In the genomic region with DNA sequence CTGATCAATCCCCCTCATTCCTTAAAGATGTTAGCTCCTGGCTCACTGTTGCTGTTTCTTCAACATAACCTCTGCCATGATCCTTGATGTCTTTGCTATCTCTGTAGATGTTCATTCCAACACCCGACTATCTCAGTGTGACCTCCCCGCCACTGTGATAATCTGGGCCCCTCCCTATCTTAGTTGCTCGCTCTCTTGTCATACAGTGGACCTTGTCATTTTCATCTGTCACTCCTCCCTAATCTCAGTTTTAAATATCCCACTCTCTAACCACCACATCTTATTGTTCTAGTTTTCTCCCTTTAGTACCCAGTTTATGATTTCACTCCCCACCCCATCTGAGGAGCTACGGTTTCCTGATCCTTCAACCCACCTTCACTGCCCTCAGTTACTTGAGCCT, we compare ENCODE assay signal across 18 cellular contexts.
A peak's percentile ranks its signal among the peaks of the same experiment; 100 is the strongest.
DNase-seq lines count a peak whose midpoint lies in the region; ATAC-seq and TF ChIP-seq lines count a peak whose summit lies in the region.
"Had no signal": no experiment of that assay in that cellular context is flagged by ENCODE, and none has a peak within 500 bp of the region (broad histone marks: within the 10 kb centered on the region; RNA-seq: fewer than 3 reads in every experiment).

No MANE protein-coding gene starts in this region.

- in situ Hi-C loops in GM23248 (cut with MboI), result no loop called here

- H3K27ac ChIP-seq in right atrium auricular region (peak overlapping the region; percentile 23 to 49), SK-N-MC (0 out of 2 replicates have a peak overlapping the region, but pooled peaks have one; percentile 17), foreskin keratinocyte (peak overlapping the region; percentile 77), psoas muscle (peak overlapping the region; percentile 58), GM23248 (no peak overlapping the region)

- H3K36me3 ChIP-seq in right atrium auricular region (no peaks in the 10 kb centered on the region), SK-N-MC (ENCODE audit: insufficient read depth, low read length) (peaks cover 52% of the 10 kb centered on the region), psoas muscle (ENCODE audit: insufficient read depth in 1 of 2, low read depth in 1 of 2) (no peaks in the 10 kb centered on the region), GM23248 (ENCODE audit: low read depth) (no peaks in the 10 kb centered on the region)
- H3K36me3 ChIP-seq: HAP-1 had no signal

- no peaks in the 10 kb centered on the region for H4K20me1 ChIP-seq in GM23248 (ENCODE audit: insufficient read depth)

- H3K4me3 ChIP-seq in right atrium auricular region, result no peak overlapping the region
- no peak overlapping the region for H3K4me3 ChIP-seq in SK-N-MC
- H3K4me3 ChIP-seq in psoas muscle, result no peak overlapping the region
- H3K4me3 ChIP-seq in GM23248, result no peak overlapping the region
- H3K4me3 ChIP-seq: HAP-1 had no signal

- intact Hi-C loops in left ventricle myocardium superior (cut with micrococcal nuclease) (no loop called here), psoas muscle (cut with DNase I) (no loop called here)

- no peaks in the 10 kb centered on the region for H3F3A ChIP-seq in GM23248 (ENCODE audit: insufficient read depth)

- no peaks in the 10 kb centered on the region for H3K79me2 ChIP-seq in GM23248 (ENCODE audit: insufficient read depth)

- ATAC-seq in left ventricle myocardium superior (no peak), foreskin keratinocyte (no peak), psoas muscle (no peak), GM21381 (IDR thresholded peaks at IDR 0.05; ENCODE audit: unreplicated experiment) (no peak)

- WGBS in psoas muscle, 3 donors, result 82 to 97% (median 96%) methylated on average over 4 of the region's 4 CpGs
- WGBS in GM23248 (ENCODE audit: low coverage in 1 of 2, low lambda C conversion rate in 2 of 2, missing lambda C conversion rate in 2 of 2), 2 experiments, result 61 to 74% methylated on average over 4 of the region's 4 CpGs

- H3K9ac ChIP-seq in SK-N-MC (ENCODE audit: insufficient read length) (no peak overlapping the region), GM23248 (no peak overlapping the region)

- H3K4me1 ChIP-seq in right atrium auricular region (peaks cover 0 to 18% of the 10 kb centered on the region in 2 donors), foreskin keratinocyte (peaks cover 5% of the 10 kb centered on the region), psoas muscle (peaks cover 12% of the 10 kb centered on the region), GM23248 (ENCODE audit: insufficient read depth) (no peaks in the 10 kb centered on the region)
- H3K4me1 ChIP-seq: HAP-1 had no signal

- TF ChIP-seq CTCF in right atrium auricular region (IDR thresholded peaks at IDR 0.05) (no peak), foreskin keratinocyte (conservative IDR thresholded peaks at IDR 0.05) (no peak), psoas muscle (IDR thresholded peaks at IDR 0.05) (no peak)

- H3K27me3 ChIP-seq in right atrium auricular region (no peaks in the 10 kb centered on the region), foreskin keratinocyte (no peaks in the 10 kb centered on the region), psoas muscle (ENCODE audit: insufficient read depth in 3 of 3, low read length in 2 of 3) (no peaks in the 10 kb centered on the region), GM23248 (replicated peaks; ENCODE audit: insufficient read depth) (peaks cover 9% of the 10 kb centered on the region)

- no peak for DNase-seq in right atrium auricular region (ENCODE audit: low spot score)
- no peak for DNase-seq in left ventricle myocardium superior
- no peak for DNase-seq in SK-N-MC (ENCODE audit: low read depth, low spot score)
- no peak for DNase-seq in foreskin keratinocyte
- DNase-seq in psoas muscle, result no peak
- DNase-seq in GM23248, result no peak
- no peak for DNase-seq in NCI-H82 treated with DMSO at 0.1 percent for 48 hours (lab: John Stamatoyannopoulos, UW; ENCODE audit: unreplicated experiment)
- DNase-seq: C1 segment of cervical spinal cord; Calu3; CD4-positive, alpha-beta memory T cell; COR-L47; DMS53; DMS79 treated with DMSO at 0.1 percent for 48 hours; GF-D8; GOT3; HFFc6 had no signal

- H3K4me2 ChIP-seq in GM23248 (ENCODE audit: unreplicated experiment), result no peak overlapping the region

- no peaks in the 10 kb centered on the region for H3K9me3 ChIP-seq in right atrium auricular region
- no peaks in the 10 kb centered on the region for H3K9me3 ChIP-seq in SK-N-MC (ENCODE audit: low read depth, low read length)
- H3K9me3 ChIP-seq in psoas muscle, result no peaks in the 10 kb centered on the region
- H3K9me3 ChIP-seq in GM23248 (ENCODE audit: low read depth), result no peaks in the 10 kb centered on the region
- H3K9me3 ChIP-seq: HAP-1 had no signal

- H3K9me2 ChIP-seq in GM23248 (ENCODE audit: insufficient read depth), result no peaks in the 10 kb centered on the region

- no peak overlapping the region for H2AFZ ChIP-seq in GM23248
